In the genomic region with DNA sequence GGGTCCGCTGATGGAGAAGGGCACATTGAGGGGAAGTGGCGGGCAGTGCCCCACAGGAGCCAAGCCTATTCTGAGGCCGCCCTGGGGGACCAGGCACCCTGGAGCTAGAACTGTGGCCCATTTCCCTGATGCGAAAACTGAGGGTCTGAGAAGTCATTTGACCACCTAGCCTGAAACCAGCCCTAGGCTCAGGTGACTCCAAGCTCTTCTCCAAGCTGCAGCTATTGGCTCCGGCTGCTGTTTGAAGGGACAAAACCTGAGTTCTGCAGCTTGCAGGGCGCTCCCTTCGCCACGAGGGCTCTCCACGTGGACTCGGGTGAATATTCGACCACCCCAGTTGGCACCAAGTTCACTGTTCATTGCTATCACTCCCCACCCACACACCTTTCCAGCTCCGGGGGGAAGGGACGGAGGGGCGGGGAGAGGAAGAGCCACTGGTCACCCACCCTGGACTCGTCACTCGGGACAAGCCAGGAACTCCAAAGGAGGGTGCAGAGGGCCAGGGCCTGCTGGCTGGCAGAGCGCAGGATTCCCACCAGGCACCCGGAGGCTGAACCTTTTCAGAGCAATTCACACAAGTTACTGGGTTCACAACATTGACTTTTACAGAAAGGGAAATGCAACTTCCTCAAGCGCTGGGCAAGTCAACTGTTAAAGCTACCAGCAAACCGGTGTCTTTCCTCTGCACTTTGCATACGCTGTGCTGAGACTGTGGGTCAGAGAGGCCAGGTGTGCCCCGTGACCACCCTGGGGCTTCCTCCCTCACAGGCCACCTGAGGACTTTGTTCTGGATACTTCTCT, we compare ENCODE assay signal across 10 cellular contexts. TPM values are rescaled to one million over a fixed set of nuclear protein-coding genes. Genes with fewer than 3 reads are reported as not detected.
DNase-seq lines count a peak whose midpoint lies in the region; ATAC-seq and TF ChIP-seq lines count a peak whose summit lies in the region.
"Had no signal": no experiment of that assay in that cellular context is flagged by ENCODE, and none has a peak within 500 bp of the region (broad histone marks: within the 10 kb centered on the region; RNA-seq: fewer than 3 reads in every experiment).

No MANE protein-coding gene starts in this region.

- no peaks in the 10 kb centered on the region for H4K20me1 ChIP-seq in osteoblast (ENCODE audit: insufficient read depth, low read length)

- H3K27ac Mint-ChIP-seq in activated B cell treated with CpG ODN at 0.5 μM for 24 hours (peak overlapping the region; percentile 90), MCF 10A (ENCODE audit: low read depth, unreplicated experiment) (no peak overlapping the region)

- H3K9me3 Mint-ChIP-seq in activated B cell treated with CpG ODN at 0.5 μM for 24 hours, result no peaks in the 10 kb centered on the region
- no peaks in the 10 kb centered on the region for H3K9me3 Mint-ChIP-seq in MCF 10A (ENCODE audit: unreplicated experiment)

- POLR2A ChIA-PET in activated B cell treated with CpG ODN at 0.5 μM for 24 hours (lab: Charles Lee) (interaction anchor here (0.7 to 9.9 kb wide), 17 partner anchors 8 to 716 kb away, joined by 3 to 304 read pairs (median 8); a partner anchor contains a TSS), MCF 10A (lab: Yijun Ruan, JAX) (interaction anchor here (1.1 to 3.0 kb wide), 4 partner anchors 8 to 47 kb away, joined by 3 to 27 read pairs (median 5); no protein-coding TSS in a partner anchor)

- H3K27me3 ChIP-seq in osteoblast (ENCODE audit: insufficient read depth, low read length), result no peaks in the 10 kb centered on the region
- H3K27me3 ChIP-seq in BE2C, result no peaks in the 10 kb centered on the region

- H3K27ac ChIP-seq in osteoblast (ENCODE audit: low read depth, low read length), result no peak overlapping the region
- H3K27ac ChIP-seq: VCaP had no signal

- H3K4me1 ChIP-seq in osteoblast (ENCODE audit: insufficient read depth, low read length) (peaks cover 27% of the 10 kb centered on the region), BE2C (no peaks in the 10 kb centered on the region; the same call in 1 of the 2 replicates)

- no peak for TF ChIP-seq CTCF in activated B cell treated with CpG ODN at 0.5 μM for 24 hours (IDR thresholded peaks at IDR 0.05)
- TF ChIP-seq CTCF in osteoblast (IDR thresholded peaks at IDR 0.05; ENCODE audit: extremely low read depth, low read depth, low read length), result no peak
- TF ChIP-seq CTCF in BE2C (IDR thresholded peaks at IDR 0.05; ENCODE audit: low read depth, low read length), result no peak
- no peak for TF ChIP-seq CTCF in MCF 10A (IDR thresholded peaks at IDR 0.05; ENCODE audit: unreplicated experiment)

- H3K4me3 Mint-ChIP-seq in activated B cell treated with CpG ODN at 0.5 μM for 24 hours, result peak overlapping the region; percentile 97
- no peak overlapping the region for H3K4me3 Mint-ChIP-seq in MCF 10A (ENCODE audit: unreplicated experiment)

- H3K4me1 Mint-ChIP-seq in activated B cell treated with CpG ODN at 0.5 μM for 24 hours (peaks cover 70% of the 10 kb centered on the region), MCF 10A (ENCODE audit: insufficient read depth, unreplicated experiment) (peaks cover 13% of the 10 kb centered on the region)

- H3K36me3 Mint-ChIP-seq in activated B cell treated with CpG ODN at 0.5 μM for 24 hours (ENCODE audit: low read depth) (peaks cover 31% of the 10 kb centered on the region), MCF 10A (ENCODE audit: insufficient read depth, unreplicated experiment) (no peaks in the 10 kb centered on the region)

- H3K9me3 ChIP-seq in osteoblast (ENCODE audit: low read depth, low read length) (no peaks in the 10 kb centered on the region), BE2C (no peaks in the 10 kb centered on the region)

- H2AFZ ChIP-seq in osteoblast (ENCODE audit: low read length), result peak overlapping the region; percentile 32

- ATAC-seq in GM18873 (IDR thresholded peaks at IDR 0.05; ENCODE audit: low FRiP score, unreplicated experiment) (peak; percentile 33), HG03196 (IDR thresholded peaks at IDR 0.05; ENCODE audit: unreplicated experiment) (peak; percentile 31), activated B cell treated with CpG ODN at 0.5 μM for 24 hours (ENCODE audit: low read depth) (peak; percentile 18)

- no peak for DNase-seq in activated B cell treated with CpG ODN at 0.5 μM for 24 hours
- peak; percentile 49 for DNase-seq in osteoblast (ENCODE audit: insufficient read length, low spot score, missing footprints)
- DNase-seq in BE2C, result no peak
- no peak for DNase-seq in MCF 10A (ENCODE audit: unreplicated experiment)
- no peak for DNase-seq in stimulated activated CD4-positive, alpha-beta T cell treated with anti-CD3 and anti-CD28 coated beads, Interleukin-4, amount 100 ng/mL, for 1 hour
- DNase-seq: midbrain, NCI-H1092 had no signal

- H3K4me2 ChIP-seq in osteoblast (ENCODE audit: insufficient read depth, low read length), result no peak overlapping the region

- H3K4me3 ChIP-seq in osteoblast (ENCODE audit: insufficient read depth, low read length) (no peak overlapping the region), BE2C (ENCODE audit: low read depth, low read length) (no peak overlapping the region)

- peaks cover 7% of the 10 kb centered on the region for H3K36me3 ChIP-seq in osteoblast (ENCODE audit: insufficient read depth, low read length)
- H3K36me3 ChIP-seq in BE2C, result no peaks in the 10 kb centered on the region

- H3K27me3 Mint-ChIP-seq in activated B cell treated with CpG ODN at 0.5 μM for 24 hours (no peaks in the 10 kb centered on the region), MCF 10A (ENCODE audit: insufficient read depth, unreplicated experiment) (no peaks in the 10 kb centered on the region)

- peaks cover 11% of the 10 kb centered on the region for H3K79me2 ChIP-seq in osteoblast (ENCODE audit: insufficient read depth, low read length)

- CTCF ChIA-PET in activated B cell treated with CpG ODN at 0.5 μM for 24 hours (lab: Charles Lee) (interaction anchor here (0.8 to 8.8 kb wide), 12 partner anchors 11 to 69 kb away, joined by 3 to 139 read pairs (median 6); no protein-coding TSS in a partner anchor), MCF 10A (lab: Yijun Ruan, JAX) (interaction anchor here (0.6 to 6.5 kb wide), 3 partner anchors 15 to 186 kb away, joined by 5 to 62 read pairs (median 5); no protein-coding TSS in a partner anchor)

- intact Hi-C loops in activated B cell treated with CpG ODN at 0.5 μM for 24 hours (cut with micrococcal nuclease) (loop anchor here (1.0 to 2.0 kb wide), 4 partner anchors 15 to 123 kb away; no protein-coding TSS in a partner anchor), MCF 10A (cut with micrococcal nuclease) (no loop called here)

- BruUV-seq in MCF 10A (replicated peaks; lab: Mats Ljungman, UMichigan), result no TSS peak

RNA-seq across cellular contexts. Expression of a gene that starts 1.1 kb away (rescaled TPM):
- total RNA-seq in activated B cell treated with CpG ODN at 0.5 μM for 24 hours (518 and 557 TPM in 2 replicates), osteoblast (13.6 and 14.5 TPM in 2 replicates), MCF 10A (2022) (42.4 and 52.6 TPM in 2 replicates)
- 9.8 TPM for polyA plus RNA-seq in BE2C (2012; ENCODE audit: insufficient read depth, insufficient read length, low read depth)

RNA-seq across cellular contexts. Expression of a gene that starts 32.8 kb away (rescaled TPM):
- total RNA-seq in activated B cell treated with CpG ODN at 0.5 μM for 24 hours, result 1.7 and 1.8 TPM in 2 replicates
- not detected in 2 replicates for total RNA-seq in osteoblast
- polyA plus RNA-seq in BE2C (2012; ENCODE audit: insufficient read depth, insufficient read length, low read depth), result 1.7 TPM
- total RNA-seq in MCF 10A (2022), result not detected in 2 replicates

RNA-seq across cellular contexts. Expression of a gene that starts 37.2 kb away (rescaled TPM):
- total RNA-seq in activated B cell treated with CpG ODN at 0.5 μM for 24 hours, result 37.2 and 40.3 TPM in 2 replicates
- 0.59 and 0.72 TPM in 2 replicates for total RNA-seq in osteoblast
- polyA plus RNA-seq in BE2C (2012; ENCODE audit: insufficient read depth, insufficient read length, low read depth), result 0.99 TPM
- 0.22 TPM in 1 of 2 replicates, not detected in the other for total RNA-seq in MCF 10A (2022)

RNA-seq across cellular contexts. Expression of a gene that starts 57.1 kb away (rescaled TPM):
- 5.2 and 8.2 TPM in 2 replicates for total RNA-seq in activated B cell treated with CpG ODN at 0.5 μM for 24 hours
- total RNA-seq in osteoblast, result 11.9 and 18.3 TPM in 2 replicates
- polyA plus RNA-seq in BE2C (2012; ENCODE audit: insufficient read depth, insufficient read length, low read depth), result 9.3 TPM
- 6.6 and 11.6 TPM in 2 replicates for total RNA-seq in MCF 10A (2022)

Comparison
In these comparisons a context has a peak if more than half of its experiments do, and no peak if none do; other contexts are left out.
1. RNA of a gene that starts 37.2 kb away (total RNA-seq): 37.2 to 40.3 TPM in activated B cell treated with CpG ODN at 0.5 μM for 24 hours; 0.59 to 0.72 TPM in osteoblast and 0.22 TPM in MCF 10A; every median in the first group is over 10 times any median in the second.
2. Peak in every context shown above with its lines, with median percentiles within 50 percentile points of each other: ATAC-seq.